In genomic region chr2:55598056-55598795, GRCh38 we compare ENCODE assay signal across 2 cellular contexts.
TF ChIP-seq lines count a peak whose summit lies in the region.

No MANE protein-coding gene starts in this region.

TF ChIP-seq in HCT116, 20 proteins besides CTCF, POLR2A, EP300 and RAD21:
- no peak for TF ChIP-seq FOSL1 (IDR thresholded peaks at IDR 0.05; ENCODE audit: low read depth)
- no peak for TF ChIP-seq REST (IDR thresholded peaks at IDR 0.05; ENCODE audit: low read depth)
- no peak for TF ChIP-seq SIN3A (IDR thresholded peaks at IDR 0.05; ENCODE audit: low read depth)
- no peak for TF ChIP-seq POLR2AphosphoS5 (IDR thresholded peaks at IDR 0.05; ENCODE audit: low read depth, low read length)
- no peak for TF ChIP-seq SP1 (IDR thresholded peaks at IDR 0.05; ENCODE audit: low read depth)
- TF ChIP-seq EZH2 (IDR thresholded peaks at IDR 0.05): no peak
- no peak for TF ChIP-seq CBX3 (IDR thresholded peaks at IDR 0.05; ENCODE audit: low read depth)

TF ChIP-seq in GM12878, 131 proteins besides CTCF, POLR2A, EP300 and RAD21:
- TF ChIP-seq RELB (IDR thresholded peaks at IDR 0.05; ENCODE audit: low read depth): no peak
- TF ChIP-seq MXI1 (IDR thresholded peaks at IDR 0.05; ENCODE audit: low read depth, low read length): no peak
- TF ChIP-seq SREBF1 (IDR thresholded peaks at IDR 0.05; ENCODE audit: low read length): no peak
- TF ChIP-seq CREB1 (IDR thresholded peaks at IDR 0.05; ENCODE audit: low read depth): no peak
- no peak for TF ChIP-seq EED (IDR thresholded peaks at IDR 0.05; ENCODE audit: low read depth)
- TF ChIP-seq PRDM15 (CRISPR knock-in tag; IDR thresholded peaks at IDR 0.05): no peak
- TF ChIP-seq SREBF2 (IDR thresholded peaks at IDR 0.05; ENCODE audit: low read length): no peak
- TF ChIP-seq CBX5 (IDR thresholded peaks at IDR 0.05; ENCODE audit: low read depth): no peak
- no peak for TF ChIP-seq HDAC6 (IDR thresholded peaks at IDR 0.05; ENCODE audit: unreplicated experiment)
- TF ChIP-seq YBX1 (IDR thresholded peaks at IDR 0.05): no peak
- TF ChIP-seq MEF2B (IDR thresholded peaks at IDR 0.05; ENCODE audit: partially characterized antibody, poor library complexity, severe bottlenecking): no peak
- TF ChIP-seq MYB (IDR thresholded peaks at IDR 0.05; ENCODE audit: borderline replicate concordance, low read depth, low read length): no peak
- TF ChIP-seq NR2C1 (IDR thresholded peaks at IDR 0.05): no peak
- no peak for TF ChIP-seq ZNF217 (IDR thresholded peaks at IDR 0.05)
- no peak for TF ChIP-seq SMAD5 (IDR thresholded peaks at IDR 0.05; ENCODE audit: low read depth)
- TF ChIP-seq IKZF2 (IDR thresholded peaks at IDR 0.05): no peak
- no peak for TF ChIP-seq TCF7 (IDR thresholded peaks at IDR 0.05; ENCODE audit: borderline replicate concordance)
- no peak for TF ChIP-seq MEF2A (IDR thresholded peaks at IDR 0.05; ENCODE audit: insufficient read depth, low read depth, low read length)
- no peak for TF ChIP-seq SKIL (IDR thresholded peaks at IDR 0.05; ENCODE audit: low read depth, poor library complexity, severe bottlenecking)
- TF ChIP-seq MYC (IDR thresholded peaks at IDR 0.05; ENCODE audit: insufficient read depth, insufficient read length, insufficient replicate concordance, low read length, severe bottlenecking): no peak
